Comparison of ENCODE assay signal across 20 cellular contexts in genomic region chr19:17802137-17802858, GRCh38. TPM values are rescaled to one million over a fixed set of nuclear protein-coding genes. Genes with fewer than 3 reads are reported as not detected.
"Had no signal": no experiment of that assay in that cellular context is flagged by ENCODE, and none has a peak within 500 bp of the region (broad histone marks: within the 10 kb centered on the region; RNA-seq: fewer than 3 reads in every experiment).

No MANE protein-coding gene starts in this region.

- H3K4me1 Mint-ChIP-seq: nephron progenitor cell had no signal

- ATAC-seq: foreskin keratinocyte had no signal

- H3K27me3 Mint-ChIP-seq: activated T-cell treated with anti-CD3 and anti-CD28 coated beads, Interleukin-2, amount 50 U/mL, for 24 hours had no signal

- H3K27ac Mint-ChIP-seq: nephron progenitor cell; progenitor cell of endocrine pancreas; stimulated activated naive B cell treated with anti-CD40 and anti-IgM and Interleukin-4, amounts not matched to agents 10 μg/mL and 1 μg/mL and 100 μg/mL, for 72 hours had no signal

- H3K9me3 Mint-ChIP-seq: activated T-cell treated with anti-CD3 and anti-CD28 coated beads, Interleukin-2, amount 50 U/mL, for 24 hours; nephron progenitor cell; stimulated activated naive B cell treated with anti-CD40 and anti-IgM and Interleukin-4, amounts not matched to agents 10 μg/mL and 1 μg/mL and 100 μg/mL, for 72 hours had no signal

- H3K36me3 ChIP-seq: right atrium auricular region, thyroid gland had no signal

- H3K27ac ChIP-seq: foreskin keratinocyte, right atrium auricular region, thyroid gland, VCaP had no signal

- H3K4me3 ChIP-seq: right atrium auricular region, thyroid gland had no signal

- H3K4me1 ChIP-seq: right atrium auricular region, thyroid gland had no signal

- H3K36me3 Mint-ChIP-seq: stimulated activated naive B cell treated with anti-CD40 and anti-IgM and Interleukin-4, amounts not matched to agents 10 μg/mL and 1 μg/mL and 100 μg/mL, for 72 hours had no signal

- DNase-seq: activated CD4-positive, alpha-beta T cell treated with anti-CD3 and anti-CD28 coated beads for 4 hours; activated naive CD4-positive, alpha-beta T cell treated with anti-CD3 and anti-CD28 coated beads, Interleukin-2, amount 50 U/mL, for 16 hours; activated T-cell treated with anti-CD3 and anti-CD28 coated beads, Interleukin-2, amount 50 U/mL, for 24 hours; anterior cingulate cortex; cerebellar nuclear complex; effector CD8-positive, alpha-beta T cell; foreskin keratinocyte; glutamatergic neuron; hypothalamus; kidney glomerular epithelial cell; mesendoderm; nephron progenitor cell; stimulated activated CD4-positive, alpha-beta T cell treated with anti-CD3 and anti-CD28 coated beads, Interleukin-2, amount 100 ng/mL, for 48 hours; stimulated activated naive B cell treated with anti-CD40 and anti-IgM and Interleukin-4, amounts not matched to agents 10 μg/mL and 1 μg/mL and 100 μg/mL, for 72 hours; thyroid gland had no signal

- H3K27me3 ChIP-seq: foreskin keratinocyte, right atrium auricular region, thyroid gland had no signal

- H3K4me3 Mint-ChIP-seq: activated T-cell treated with anti-CD3 and anti-CD28 coated beads, Interleukin-2, amount 50 U/mL, for 24 hours; nephron progenitor cell; stimulated activated naive B cell treated with anti-CD40 and anti-IgM and Interleukin-4, amounts not matched to agents 10 μg/mL and 1 μg/mL and 100 μg/mL, for 72 hours had no signal

- H3K9me3 ChIP-seq: right atrium auricular region, thyroid gland had no signal

RNA-seq across cellular contexts. Expression of gene B3GNT3, which starts 7.4 kb away (rescaled TPM):
- total RNA-seq: progenitor cell of endocrine pancreas, right atrium auricular region, skeletal muscle tissue had no signal

RNA-seq across cellular contexts. Expression of gene INSL3, which starts 19.0 kb away (rescaled TPM):
- total RNA-seq: liver, progenitor cell of endocrine pancreas, right atrium auricular region, skeletal muscle tissue had no signal
